ENCODE assay signal across 26 cellular contexts in the genomic region with DNA sequence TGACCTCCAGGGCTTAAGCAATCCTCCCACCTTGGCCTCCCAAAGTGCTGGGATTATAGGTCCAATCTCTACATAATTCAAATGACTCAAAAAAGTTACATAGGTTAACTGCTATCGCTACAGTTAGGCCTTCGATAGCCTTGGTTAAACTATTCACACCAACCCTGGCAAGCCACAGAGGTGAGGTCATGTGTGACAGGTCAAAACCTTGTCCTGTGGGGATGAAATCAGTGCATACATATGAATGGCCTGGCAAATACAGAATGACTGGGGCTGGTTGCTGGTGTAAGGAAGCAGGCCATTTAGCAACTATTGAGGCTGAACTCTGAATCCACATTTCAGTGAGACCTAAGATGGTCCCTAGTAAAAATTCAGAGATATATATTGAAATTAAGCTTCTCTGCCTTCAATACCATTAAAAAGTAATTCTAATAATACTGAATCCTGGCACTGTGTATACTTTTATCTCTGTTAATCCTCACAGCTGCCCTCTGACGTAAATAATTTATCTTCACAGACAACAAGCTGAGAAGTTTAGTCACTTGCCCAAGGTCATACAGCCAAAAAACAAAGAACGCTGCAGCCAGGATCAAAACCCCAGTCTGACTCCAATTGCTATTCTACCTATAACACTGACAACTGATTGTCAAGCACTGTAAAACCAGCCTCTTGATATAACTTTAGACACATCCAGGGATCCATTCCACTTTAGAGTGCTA. TPM values are rescaled to one million over a fixed set of nuclear protein-coding genes. Genes with fewer than 3 reads are reported as not detected.
A peak's percentile ranks its signal among the peaks of the same experiment; 100 is the strongest.
DNase-seq lines count a peak whose midpoint lies in the region; ATAC-seq and TF ChIP-seq lines count a peak whose summit lies in the region.
"Had no signal": no experiment of that assay in that cellular context is flagged by ENCODE, and none has a peak within 500 bp of the region (broad histone marks: within the 10 kb centered on the region; RNA-seq: fewer than 3 reads in every experiment).

No MANE protein-coding gene starts in this region.

- H3K9ac ChIP-seq in mesendoderm (ENCODE audit: low read length): no peak overlapping the region

- WGBS in mesendoderm (ENCODE audit: extremely low coverage, insufficient coverage, low lambda C conversion rate): no CpG with 5 or more reads among the region's 4 CpGs
- 88% methylated on average over 4 of the region's 4 CpGs for WGBS in hepatocyte (ENCODE audit: low lambda C conversion rate, missing lambda C conversion rate)

- H3K27me3 ChIP-seq in CD4-positive, alpha-beta T cell (ENCODE audit: control insufficient read depth, insufficient read depth, low read length): no peaks in the 10 kb centered on the region
- H3K27me3 ChIP-seq in cardiac muscle cell (no peaks in the 10 kb centered on the region), mesendoderm (ENCODE audit: insufficient read depth, low read length, poor library complexity) (no peaks in the 10 kb centered on the region), hepatocyte (no peaks in the 10 kb centered on the region)
- H3K27me3 ChIP-seq: dorsolateral prefrontal cortex, foreskin keratinocyte, upper lobe of left lung had no signal

- H3K36me3 Mint-ChIP-seq in CD4-positive, alpha-beta T cell (ENCODE audit: low read depth): peaks cover 86% of the 10 kb centered on the region
- peaks cover 1% of the 10 kb centered on the region for H3K36me3 Mint-ChIP-seq in IgD-negative memory B cell

- H3K79me2 ChIP-seq in mesendoderm (ENCODE audit: control insufficient read depth, insufficient read depth, low read length) (no peaks in the 10 kb centered on the region), hepatocyte (peaks cover 2% of the 10 kb centered on the region)

- intact Hi-C loops in CD4-positive, alpha-beta T cell (cut with DNase I, micrococcal nuclease): no loop called here

- no peak overlapping the region for H2AK5ac ChIP-seq in mesendoderm (ENCODE audit: low read length)

- in situ Hi-C loops in ACHN (cut with HindIII; ENCODE audit: low pct_ligation_motif_present, low pct_unique_long_range_greater_than_20kb, low sequenced_read_pairs): no loop called here

- no peak overlapping the region for H2BK15ac ChIP-seq in mesendoderm (replicated peaks; ENCODE audit: low read depth)

- POLR2A ChIA-PET in CD4-positive, alpha-beta T cell (lab: Charles Lee): no interaction called here

- H3K4me2 ChIP-seq in mesendoderm (ENCODE audit: low read length): no peak overlapping the region
- H3K4me2 ChIP-seq in hepatocyte: no peak overlapping the region

- H3K18ac ChIP-seq in mesendoderm (ENCODE audit: low read length): no peak overlapping the region

- no peak overlapping the region for H2BK5ac ChIP-seq in mesendoderm (ENCODE audit: low read length)

- H3K27me3 Mint-ChIP-seq in CD4-positive, alpha-beta T cell: no peaks in the 10 kb centered on the region
- no peaks in the 10 kb centered on the region for H3K27me3 Mint-ChIP-seq in IgD-negative memory B cell
- H3K27me3 Mint-ChIP-seq: naive thymus-derived CD8-positive, alpha-beta T cell had no signal

- H3K9me2 ChIP-seq in hepatocyte (replicated peaks; ENCODE audit: insufficient read depth): no peaks in the 10 kb centered on the region

- no peak overlapping the region for H3K4me3 Mint-ChIP-seq in CD4-positive, alpha-beta T cell
- H3K4me3 Mint-ChIP-seq in IgD-negative memory B cell: no peak overlapping the region
- H3K4me3 Mint-ChIP-seq: naive thymus-derived CD8-positive, alpha-beta T cell had no signal

- peak overlapping the region; percentile 58 for H3K27ac Mint-ChIP-seq in CD4-positive, alpha-beta T cell
- peak overlapping the region in 2 of 3 donors; percentile 34 to 86 for H3K27ac Mint-ChIP-seq in IgD-negative memory B cell
- H3K27ac Mint-ChIP-seq: activated T-helper 2 cell treated with anti-CD3 and anti-CD28 coated beads, Interferon-gamma antibody, Interleukin-2, Interleukin-4, amounts not matched to agents 10 μg/mL and 5 μg/mL and 100 μg/mL, durations not matched to agents 14 hours and 24 hours and 36 hours had no signal

- H4K8ac ChIP-seq in mesendoderm (ENCODE audit: low read depth, low read length): no peak overlapping the region

- peaks cover 9% of the 10 kb centered on the region for H3K4me1 ChIP-seq in cardiac muscle cell (ENCODE audit: low read depth)
- H3K4me1 ChIP-seq in mesendoderm (ENCODE audit: control insufficient read depth, low read depth, low read length): no peaks in the 10 kb centered on the region
- no peaks in the 10 kb centered on the region for H3K4me1 ChIP-seq in hepatocyte (ENCODE audit: insufficient read depth)
- H3K4me1 ChIP-seq: Caco-2, foreskin keratinocyte, upper lobe of left lung had no signal

- CTCF ChIA-PET in CD4-positive, alpha-beta T cell (lab: Charles Lee): no interaction called here

- H3K4me1 Mint-ChIP-seq in CD4-positive, alpha-beta T cell (ENCODE audit: low read depth): no peaks in the 10 kb centered on the region
- H3K4me1 Mint-ChIP-seq in IgD-negative memory B cell: peaks cover 3 to 13% (median 11%) of the 10 kb centered on the region in 3 donors

- no peak overlapping the region for H2BK120ac ChIP-seq in mesendoderm (ENCODE audit: low read depth, low read length)

- H3K79me1 ChIP-seq in mesendoderm (ENCODE audit: low read length): no peaks in the 10 kb centered on the region

- no peak overlapping the region for H3K23ac ChIP-seq in mesendoderm (ENCODE audit: low read length)

- H3K56ac ChIP-seq in mesendoderm (ENCODE audit: low read length): no peak overlapping the region

- no peak for DNase-seq in CD4-positive, alpha-beta T cell
- DNase-seq in cardiac muscle cell (ENCODE audit: low read depth in 1 of 2, low spot score in 1 of 2) (no peak), mesendoderm (peak; percentile 63), ACHN (no peak), hepatocyte (ENCODE audit: low spot score) (no peak), omental fat pad (ENCODE audit: low spot score) (no peak)
- DNase-seq: activated CD4-positive, CD25-positive, alpha-beta regulatory T cell; Caco-2; caudate nucleus; dorsolateral prefrontal cortex; foreskin keratinocyte; naive thymus-derived CD8-positive, alpha-beta T cell; NCI-H1105; NCI-H2081 treated with DMSO at 0.1 percent for 48 hours; NCI-H446 treated with DMSO at 0.1 percent for 48 hours; RPMI8226; stimulated activated CD4-positive, alpha-beta T cell treated with anti-CD3 and anti-CD28 coated beads, Interleukin-4, amount 100 ng/mL, for 1 hour; T-helper 9 cell; upper lobe of left lung had no signal

- H3K9me3 ChIP-seq in CD4-positive, alpha-beta T cell (ENCODE audit: control insufficient read depth, low read length): no peaks in the 10 kb centered on the region
- H3K9me3 ChIP-seq in cardiac muscle cell (ENCODE audit: low read depth): no peaks in the 10 kb centered on the region
- no peaks in the 10 kb centered on the region for H3K9me3 ChIP-seq in hepatocyte (ENCODE audit: low read depth)
- H3K9me3 ChIP-seq: Caco-2, upper lobe of left lung had no signal

- H4K5ac ChIP-seq in mesendoderm (ENCODE audit: low read length): no peak overlapping the region

- H3K4me3 ChIP-seq in cardiac muscle cell (no peak overlapping the region), mesendoderm (ENCODE audit: low read length) (no peak overlapping the region), hepatocyte (no peak overlapping the region)
- H3K4me3 ChIP-seq: dorsolateral prefrontal cortex, upper lobe of left lung had no signal

- no peak overlapping the region for H2AFZ ChIP-seq in hepatocyte

- no peaks in the 10 kb centered on the region for H3K9me3 Mint-ChIP-seq in CD4-positive, alpha-beta T cell
- H3K9me3 Mint-ChIP-seq in IgD-negative memory B cell: no peaks in the 10 kb centered on the region
- H3K9me3 Mint-ChIP-seq: activated T-helper 2 cell treated with anti-CD3 and anti-CD28 coated beads, Interferon-gamma antibody, Interleukin-2, Interleukin-4, amounts not matched to agents 10 μg/mL and 5 μg/mL and 100 μg/mL, durations not matched to agents 14 hours and 24 hours and 36 hours; naive thymus-derived CD8-positive, alpha-beta T cell had no signal

- H3K36me3 ChIP-seq in cardiac muscle cell: peaks cover 49% of the 10 kb centered on the region
- H3K36me3 ChIP-seq in mesendoderm (ENCODE audit: control insufficient read depth, insufficient read depth, low read length): peaks cover 13% of the 10 kb centered on the region
- no peaks in the 10 kb centered on the region for H3K36me3 ChIP-seq in hepatocyte (replicated peaks; ENCODE audit: insufficient read depth, low read depth)

- no peak overlapping the region for H3K27ac ChIP-seq in CD4-positive, alpha-beta T cell (ENCODE audit: low read depth, low read length)
- peak overlapping the region; percentile 57 for H3K27ac ChIP-seq in cardiac muscle cell
- no peak overlapping the region for H3K27ac ChIP-seq in mesendoderm (ENCODE audit: low read depth, low read length)
- H3K27ac ChIP-seq in hepatocyte: no peak overlapping the region
- H3K27ac ChIP-seq: epithelial cell of prostate, foreskin keratinocyte, upper lobe of left lung had no signal

- H4K20me1 ChIP-seq in hepatocyte (ENCODE audit: insufficient read depth, poor library complexity, severe bottlenecking): no peaks in the 10 kb centered on the region

- no peak for ATAC-seq in CD4-positive, alpha-beta T cell (ENCODE audit: poor library complexity)
- ATAC-seq in omental fat pad (ENCODE audit: low FRiP score): no peak
- no peak for ATAC-seq in GM21528 (IDR thresholded peaks at IDR 0.05; ENCODE audit: low FRiP score, unreplicated experiment)
- ATAC-seq: foreskin keratinocyte; naive thymus-derived CD8-positive, alpha-beta T cell had no signal

- no peak for TF ChIP-seq CTCF in CD4-positive, alpha-beta T cell (IDR thresholded peaks at IDR 0.05)
- TF ChIP-seq CTCF in cardiac muscle cell (IDR thresholded peaks at IDR 0.05; ENCODE audit: low read depth, low read length) (no peak), hepatocyte (IDR thresholded peaks at IDR 0.05; ENCODE audit: poor library complexity) (no peak), omental fat pad (IDR thresholded peaks at IDR 0.05) (no peak)

- H3K4ac ChIP-seq in mesendoderm (ENCODE audit: low read depth, low read length): no peak overlapping the region

RNA-seq across cellular contexts. Expression of a gene that starts 35.3 kb away (rescaled TPM):
- 10 to 100 TPM; 19.0 to 20.3 TPM for total RNA-seq in CD4-positive, alpha-beta T cell
- polyA plus RNA-seq in IgD-negative memory B cell (41.0 TPM), cardiac muscle cell (44.7 and 52.4 TPM in 2 replicates), hepatocyte (22.6 and 24.6 TPM in 2 replicates)
- total RNA-seq in cardiac muscle cell (49.9 and 51.5 TPM in 2 replicates), hepatocyte (29.2 and 30.1 TPM in 2 replicates), omental fat pad (10 to 100 TPM; 25.0 to 33.1 (median 29.0) TPM)
- 9.6 TPM for polyA plus RNA-seq in mesendoderm (2013, experiment 1 of 2)
- polyA plus RNA-seq in mesendoderm (2013, experiment 2 of 2): 9.5 TPM

RNA-seq across cellular contexts. Expression of a gene that starts 46.9 kb away (rescaled TPM):
- total RNA-seq in CD4-positive, alpha-beta T cell: not detected
- polyA plus RNA-seq in IgD-negative memory B cell (not detected), cardiac muscle cell (0.31 TPM in 1 of 2 replicates, not detected in the other), hepatocyte (2.6 and 3.3 TPM in 2 replicates)
- total RNA-seq in cardiac muscle cell (not detected in 2 replicates), hepatocyte (2.8 and 3.0 TPM in 2 replicates), omental fat pad (not detected)
- 0.13 TPM for polyA plus RNA-seq in mesendoderm (2013, experiment 1 of 2)
- polyA plus RNA-seq in mesendoderm (2013, experiment 2 of 2): 0.04 TPM
- total RNA-seq: activated T-helper 2 cell treated with anti-CD3 and anti-CD28 coated beads, Interferon-gamma antibody, Interleukin-2, Interleukin-4, amounts not matched to agents 10 μg/mL and 5 μg/mL and 100 μg/mL, durations not matched to agents 14 hours and 24 hours and 36 hours; Daoy; mesenteric fat pad; naive thymus-derived CD8-positive, alpha-beta T cell; pulmonary artery endothelial cell had no signal
- polyA plus RNA-seq: naive thymus-derived CD8-positive, alpha-beta T cell had no signal
